In genomic region chr18:62288669-62289016, GRCh38 we compare ENCODE assay signal across 9 cellular contexts. TPM values are rescaled to one million over a fixed set of nuclear protein-coding genes. Genes with fewer than 3 reads are reported as not detected.
DNase-seq lines count a peak whose midpoint lies in the region; ATAC-seq and TF ChIP-seq lines count a peak whose summit lies in the region.
"Had no signal": no experiment of that assay in that cellular context is flagged by ENCODE, and none has a peak within 500 bp of the region (broad histone marks: within the 10 kb centered on the region; RNA-seq: fewer than 3 reads in every experiment).

No MANE protein-coding gene starts in this region.

- intact Hi-C loops in OCI-LY7 (cut with micrococcal nuclease; ENCODE audit: unreplicated experiment): no loop called here
- intact Hi-C loops in right lobe of liver (cut with DNase I): no loop called here
- intact Hi-C loops in aorta (cut with DNase I): loop anchor here in 1 of 2 donors (10.0 kb wide), 1 partner anchor 296 kb away; no protein-coding TSS in a partner anchor

- no peak overlapping the region for H4K91ac ChIP-seq in trophoblast cell (ENCODE audit: low read depth, low read length)

- no peak overlapping the region for H2BK12ac ChIP-seq in trophoblast cell (ENCODE audit: low read length)

- peaks cover 37% of the 10 kb centered on the region for H3K36me3 ChIP-seq in OCI-LY7 (ENCODE audit: insufficient read depth, low read length)
- H3K36me3 ChIP-seq in trophoblast cell (ENCODE audit: control insufficient read depth in 1 of 2, insufficient read depth in 2 of 2, low read length in 2 of 2): no peaks in the 10 kb centered on the region
- H3K36me3 ChIP-seq in right lobe of liver: peaks cover 0 to 4% (median 0%) of the 10 kb centered on the region in 4 donors
- no peaks in the 10 kb centered on the region for H3K36me3 ChIP-seq in aorta (ENCODE audit: control insufficient read depth in 1 of 2, insufficient read depth in 2 of 2, low read length in 1 of 2)

- H3K27ac ChIP-seq in OCI-LY7 (ENCODE audit: low read depth, low read length, poor library complexity, severe bottlenecking): peak overlapping the region; percentile 58
- no peak overlapping the region for H3K27ac ChIP-seq in trophoblast cell (ENCODE audit: low read depth, low read length)
- H3K27ac ChIP-seq in right lobe of liver: no peak overlapping the region
- no peak overlapping the region for H3K27ac ChIP-seq in aorta (ENCODE audit: low read depth in 1 of 2, low read length in 2 of 2)

- POLR2A ChIA-PET in OCI-LY7 (lab: Charles Lee): no interaction called here

- H3K27me3 ChIP-seq in trophoblast cell (ENCODE audit: insufficient read depth, low read length): no peaks in the 10 kb centered on the region
- H3K27me3 ChIP-seq in right lobe of liver: no peaks in the 10 kb centered on the region
- no peaks in the 10 kb centered on the region for H3K27me3 ChIP-seq in aorta (ENCODE audit: control insufficient read depth in 1 of 2, insufficient read depth in 2 of 2, low read length in 1 of 2)

- DNase-seq in OCI-LY7 (ENCODE audit: low spot score): peak; percentile 41
- no peak for DNase-seq in trophoblast cell
- DNase-seq in mucosa of gallbladder (ENCODE audit: low spot score): no peak
- no peak for DNase-seq in right lobe of liver
- no peak for DNase-seq in aorta
- DNase-seq: hypothalamus had no signal

- H3K9me3 ChIP-seq in OCI-LY7 (ENCODE audit: low read length) (no peaks in the 10 kb centered on the region), trophoblast cell (ENCODE audit: insufficient read depth, low read depth, low read length) (no peaks in the 10 kb centered on the region), right lobe of liver (no peaks in the 10 kb centered on the region), aorta (ENCODE audit: control insufficient read depth, low read length) (no peaks in the 10 kb centered on the region)
- H3K9me3 ChIP-seq: HAP-1 had no signal

- no peak overlapping the region for H3K23ac ChIP-seq in trophoblast cell (ENCODE audit: low read length)

- TF ChIP-seq POLR2A in right lobe of liver (IDR thresholded peaks at IDR 0.05): no peak

- H3K79me2 ChIP-seq in OCI-LY7 (ENCODE audit: insufficient read depth, low read depth, low read length): no peaks in the 10 kb centered on the region
- H3K79me2 ChIP-seq in trophoblast cell (ENCODE audit: control insufficient read depth, insufficient read depth, low read length, poor library complexity): no peaks in the 10 kb centered on the region

- WGBS in trophoblast cell (ENCODE audit: extremely low coverage, insufficient coverage, insufficient read length): no CpG with 5 or more reads among the region's 2 CpGs
- WGBS in right lobe of liver (ENCODE audit: insufficient coverage, low coverage, low lambda C conversion rate, missing lambda C conversion rate): 61% methylated on average over 2 of the region's 2 CpGs
- 89 to 94% methylated on average over 2 of the region's 2 CpGs for whole genome bisulfite sequencing in aorta, 2 donors

- H3K9me2 ChIP-seq in OCI-LY7 (ENCODE audit: insufficient read depth, low read length): no peaks in the 10 kb centered on the region

- no peak overlapping the region for H3K9ac ChIP-seq in trophoblast cell (ENCODE audit: low read length)

- no peak overlapping the region for H2AK5ac ChIP-seq in trophoblast cell (ENCODE audit: low read length)

- no peak for TF ChIP-seq CTCF in OCI-LY7 (conservative IDR thresholded peaks at IDR 0.05; ENCODE audit: low read length)
- no peak for TF ChIP-seq CTCF in right lobe of liver (IDR thresholded peaks at IDR 0.05)

- no peak overlapping the region for H2AFZ ChIP-seq in OCI-LY7 (ENCODE audit: low read length)
- H2AFZ ChIP-seq in trophoblast cell (ENCODE audit: insufficient read depth, low read length, poor library complexity): no peak overlapping the region

- ATAC-seq in GM19463 (IDR thresholded peaks at IDR 0.05; ENCODE audit: unreplicated experiment): peak; percentile 38
- peak; percentile 66 for ATAC-seq in HG03066 (IDR thresholded peaks at IDR 0.05; ENCODE audit: low read depth, unreplicated experiment)
- no peak for ATAC-seq in right lobe of liver
- ATAC-seq in aorta (ENCODE audit: low FRiP score): no peak

- H3K18ac ChIP-seq in trophoblast cell (ENCODE audit: low read length): no peak overlapping the region

- no peak overlapping the region for H4K12ac ChIP-seq in trophoblast cell (ENCODE audit: low read depth, low read length)

- no peak overlapping the region for H4K8ac ChIP-seq in trophoblast cell (ENCODE audit: low read depth, low read length)

- H2BK5ac ChIP-seq in trophoblast cell (ENCODE audit: low read depth, low read length, poor library complexity): no peak overlapping the region

- no peak overlapping the region for H2BK120ac ChIP-seq in trophoblast cell (ENCODE audit: insufficient read depth, low read length, poor library complexity)

- H3K4ac ChIP-seq in trophoblast cell (ENCODE audit: low read depth, low read length): no peak overlapping the region

- CTCF ChIA-PET in OCI-LY7 (lab: Charles Lee; ENCODE audit: unreplicated experiment): no interaction called here

- H3K4me3 ChIP-seq in OCI-LY7 (ENCODE audit: low read depth, low read length, poor library complexity, severe bottlenecking) (no peak overlapping the region), trophoblast cell (ENCODE audit: low read depth, low read length) (no peak overlapping the region), right lobe of liver (no peak overlapping the region), aorta (ENCODE audit: low read length in 2 of 2) (no peak overlapping the region)
- H3K4me3 ChIP-seq: HAP-1 had no signal

- BruUV-seq in OCI-LY7 (replicated peaks; lab: Mats Ljungman, UMichigan): no TSS peak

- H3K14ac ChIP-seq in trophoblast cell (ENCODE audit: low read length): no peak overlapping the region

- H3K4me1 ChIP-seq in OCI-LY7 (ENCODE audit: insufficient read depth, low read length, poor library complexity, severe bottlenecking): peaks cover 22% of the 10 kb centered on the region
- no peaks in the 10 kb centered on the region for H3K4me1 ChIP-seq in trophoblast cell (ENCODE audit: control insufficient read depth in 1 of 2, insufficient read depth in 2 of 2, low read length in 2 of 2)
- H3K4me1 ChIP-seq in right lobe of liver: no peaks in the 10 kb centered on the region
- peaks cover 0 to under 1% of the 10 kb centered on the region in 2 donors for H3K4me1 ChIP-seq in aorta (ENCODE audit: control insufficient read depth in 1 of 2, insufficient read depth in 2 of 2, low read length in 2 of 2)
- H3K4me1 ChIP-seq: HAP-1 had no signal

- peaks cover 4% of the 10 kb centered on the region; the same call in 1 of the 2 replicates for H4K20me1 ChIP-seq in OCI-LY7 (ENCODE audit: insufficient read depth, low read length)

- H3K4me2 ChIP-seq in OCI-LY7 (ENCODE audit: low read length) (peak overlapping the region; percentile 64), trophoblast cell (ENCODE audit: low read length) (no peak overlapping the region)

- H3K79me1 ChIP-seq in trophoblast cell (ENCODE audit: low read length): no peaks in the 10 kb centered on the region

RNA-seq across cellular contexts. Expression of gene TNFRSF11A, which starts 36.5 kb away (rescaled TPM):
- total RNA-seq in OCI-LY7 (2014; rRNA removed; shearing (Covaris generic)): not detected in 2 replicates
- total RNA-seq in OCI-LY7 (2022) (not detected in 2 replicates), mucosa of gallbladder (38.9 TPM), right lobe of liver (1 to 10 TPM in 3 of 6 experiments, under 1 TPM in 3; 0.27 to 2.1 (median 0.81) TPM), aorta (1 to 10 TPM; 8.2 to 9.1 TPM)
- polyA plus RNA-seq in trophoblast cell (2013): 0.12 and 0.19 TPM in 2 replicates
- 1 to 10 TPM in 1 of 2 donors, under 1 TPM in 1; 0.38 to 1.5 TPM for polyA plus RNA-seq in aorta

Comparison
In these comparisons a context has a peak if more than half of its experiments do, and no peak if none do; other contexts are left out.
1. ATAC-seq: peak in GM19463 (single experiment) and HG03066 (single experiment); none in right lobe of liver (0 of 4) and aorta (single experiment).